In genomic region chr18:69239849-69240248, GRCh38 we compare ENCODE assay signal across 17 cellular contexts.
DNase-seq lines count a peak whose midpoint lies in the region; TF ChIP-seq lines count a peak whose summit lies in the region.
"Had no signal": no experiment of that assay in that cellular context is flagged by ENCODE, and none has a peak within 500 bp of the region (broad histone marks: within the 10 kb centered on the region; RNA-seq: fewer than 3 reads in every experiment).

No MANE protein-coding gene starts in this region.

- H4K20me1 ChIP-seq in smooth muscle cell (ENCODE audit: low read depth): no peaks in the 10 kb centered on the region

- H3K27me3 Mint-ChIP-seq in activated CD4-positive, alpha-beta memory T cell treated with anti-CD3 and anti-CD28 coated beads, Interleukin-2, amount 10 ng/mL, durations not matched to agents 7 days and 5 days: no peaks in the 10 kb centered on the region
- H3K27me3 Mint-ChIP-seq: IgD-negative memory B cell had no signal

- H3K27ac ChIP-seq in smooth muscle cell (ENCODE audit: low read depth): no peak overlapping the region
- H3K27ac ChIP-seq: SJCRH30 had no signal

- DNase-seq in DMS 273 treated with DMSO at 0.1 percent for 48 hours (lab: John Stamatoyannopoulos, UW) (peak; percentile 82), NCI-H524 (lab: John Stamatoyannopoulos, UW) (peak; percentile 86 to 89), cerebellar nuclear complex (lab: John Stamatoyannopoulos, UW) (peak; percentile 89 to 95), smooth muscle cell (lab: John Stamatoyannopoulos, UW; ENCODE audit: unreplicated experiment) (no peak), DMS153 treated with DMSO at 0.1 percent for 48 hours (lab: John Stamatoyannopoulos, UW; ENCODE audit: unreplicated experiment) (no peak), GM19238 (ENCODE audit: insufficient read length, low spot score) (no peak)
- no peak for DNase-seq in activated CD4-positive, alpha-beta memory T cell treated with anti-CD3 and anti-CD28 coated beads, Interleukin-2, amount 10 ng/mL, durations not matched to agents 7 days and 5 days
- DNase-seq: CD4-positive, CD25-positive, alpha-beta regulatory T cell; DMS153; GDM1; MV-4-11; NCI-H1105 treated with DMSO at 0.1 percent for 48 hours; NCI-H1694; NCI-H2081; NCI-H748 treated with DMSO at 0.1 percent for 48 hours; SJCRH30 had no signal

- no peaks in the 10 kb centered on the region for H3K9me3 ChIP-seq in smooth muscle cell (replicated peaks; ENCODE audit: low read depth)
- H3K9me3 ChIP-seq: SJCRH30 had no signal

- no peaks in the 10 kb centered on the region for H3F3A ChIP-seq in smooth muscle cell (ENCODE audit: low read depth)

- no peaks in the 10 kb centered on the region for H3K27me3 ChIP-seq in smooth muscle cell (ENCODE audit: low read depth)
- H3K27me3 ChIP-seq: SJCRH30 had no signal

- CTCF ChIA-PET in activated CD4-positive, alpha-beta memory T cell treated with anti-CD3 and anti-CD28 coated beads, Interleukin-2, amount 10 ng/mL, durations not matched to agents 7 days and 5 days (lab: Charles Lee): no interaction called here

- no peaks in the 10 kb centered on the region for H3K9me3 Mint-ChIP-seq in activated CD4-positive, alpha-beta memory T cell treated with anti-CD3 and anti-CD28 coated beads, Interleukin-2, amount 10 ng/mL, durations not matched to agents 7 days and 5 days
- H3K9me3 Mint-ChIP-seq: CD4-positive, CD25-positive, alpha-beta regulatory T cell; IgD-negative memory B cell had no signal

- no peak overlapping the region for H3K9ac ChIP-seq in smooth muscle cell (ENCODE audit: low read depth)

- no peak overlapping the region for H3K4me2 ChIP-seq in smooth muscle cell

- no peaks in the 10 kb centered on the region for H3K36me3 ChIP-seq in smooth muscle cell (ENCODE audit: low read depth)
- H3K36me3 ChIP-seq: SJCRH30 had no signal

- TF ChIP-seq CTCF in smooth muscle cell (IDR thresholded peaks at IDR 0.05; ENCODE audit: borderline replicate concordance, insufficient read depth, poor library complexity, severe bottlenecking): no peak

- POLR2A ChIA-PET in activated CD4-positive, alpha-beta memory T cell treated with anti-CD3 and anti-CD28 coated beads, Interleukin-2, amount 10 ng/mL, durations not matched to agents 7 days and 5 days (lab: Charles Lee): no interaction called here

- no peak overlapping the region for H3K4me3 Mint-ChIP-seq in activated CD4-positive, alpha-beta memory T cell treated with anti-CD3 and anti-CD28 coated beads, Interleukin-2, amount 10 ng/mL, durations not matched to agents 7 days and 5 days
- H3K4me3 Mint-ChIP-seq: CD4-positive, CD25-positive, alpha-beta regulatory T cell; IgD-negative memory B cell had no signal

- H3K27ac Mint-ChIP-seq in activated CD4-positive, alpha-beta memory T cell treated with anti-CD3 and anti-CD28 coated beads, Interleukin-2, amount 10 ng/mL, durations not matched to agents 7 days and 5 days: no peak overlapping the region
- H3K27ac Mint-ChIP-seq: CD4-positive, CD25-positive, alpha-beta regulatory T cell; IgD-negative memory B cell had no signal

- H3K4me1 Mint-ChIP-seq in activated CD4-positive, alpha-beta memory T cell treated with anti-CD3 and anti-CD28 coated beads, Interleukin-2, amount 10 ng/mL, durations not matched to agents 7 days and 5 days: no peaks in the 10 kb centered on the region
- H3K4me1 Mint-ChIP-seq: CD4-positive, CD25-positive, alpha-beta regulatory T cell; IgD-negative memory B cell had no signal

- no peaks in the 10 kb centered on the region for H3K36me3 Mint-ChIP-seq in activated CD4-positive, alpha-beta memory T cell treated with anti-CD3 and anti-CD28 coated beads, Interleukin-2, amount 10 ng/mL, durations not matched to agents 7 days and 5 days (ENCODE audit: low read depth)
- H3K36me3 Mint-ChIP-seq: CD4-positive, CD25-positive, alpha-beta regulatory T cell; IgD-negative memory B cell had no signal

- WGBS in smooth muscle cell (ENCODE audit: low lambda C conversion rate): 67% methylated on average over 1 of the region's 1 CpG

- H3K4me1 ChIP-seq in smooth muscle cell (ENCODE audit: low read depth): peaks cover 4% of the 10 kb centered on the region
- H3K4me1 ChIP-seq: SJCRH30 had no signal

- no peaks in the 10 kb centered on the region for H3K79me2 ChIP-seq in smooth muscle cell (ENCODE audit: low read depth)

- H2AFZ ChIP-seq in smooth muscle cell (ENCODE audit: low read depth): peak overlapping the region; percentile 59

- no peak overlapping the region for H3K4me3 ChIP-seq in smooth muscle cell
- H3K4me3 ChIP-seq: SJCRH30 had no signal

Comparison
In these comparisons a context has a peak if more than half of its experiments do, and no peak if none do; other contexts are left out.
1. DNase-seq: peak in DMS 273 treated with DMSO at 0.1 percent for 48 hours (single experiment), NCI-H524 (2 of 2) and cerebellar nuclear complex (2 of 2); none in smooth muscle cell (single experiment), DMS153 treated with DMSO at 0.1 percent for 48 hours (single experiment), activated CD4-positive, alpha-beta memory T cell treated with anti-CD3 and anti-CD28 coated beads, Interleukin-2, amount 10 ng/mL, durations not matched to agents 7 days and 5 days (single experiment) and GM19238 (single experiment).